ENCODE assay signal across 21 cellular contexts in genomic region chr16:56272495-56272894, GRCh38.
"Had no signal": no experiment of that assay in that cellular context is flagged by ENCODE, and none has a peak within 500 bp of the region (broad histone marks: within the 10 kb centered on the region; RNA-seq: fewer than 3 reads in every experiment).

No MANE protein-coding gene starts in this region.

- DNase-seq: KBM-7, MV-4-11, NCI-H1092, NCI-H1105 treated with DMSO at 0.1 percent for 48 hours, NCI-H1417 treated with DMSO at 0.1 percent for 48 hours, NCI-H146, NCI-H1694 treated with DMSO at 0.1 percent for 48 hours, NCI-H1930, NCI-H2081, NCI-H2107, NCI-H226, NCI-H446, NCI-H510A, NCI-H524 treated with DMSO at 0.1 percent for 48 hours, NCI-H69, NCI-H774, Right ventricle myocardium superior, RPMI8226, SIG-M5 had no signal

- H3K27me3 ChIP-seq: SJSA1 had no signal

- H3K27ac ChIP-seq: SJSA1, SK-N-MC had no signal

- H3K4me3 ChIP-seq: SJSA1, SK-N-MC had no signal

- H3K36me3 ChIP-seq: SJSA1 had no signal

- H3K9me3 ChIP-seq: SJSA1 had no signal
